In the genomic region with DNA sequence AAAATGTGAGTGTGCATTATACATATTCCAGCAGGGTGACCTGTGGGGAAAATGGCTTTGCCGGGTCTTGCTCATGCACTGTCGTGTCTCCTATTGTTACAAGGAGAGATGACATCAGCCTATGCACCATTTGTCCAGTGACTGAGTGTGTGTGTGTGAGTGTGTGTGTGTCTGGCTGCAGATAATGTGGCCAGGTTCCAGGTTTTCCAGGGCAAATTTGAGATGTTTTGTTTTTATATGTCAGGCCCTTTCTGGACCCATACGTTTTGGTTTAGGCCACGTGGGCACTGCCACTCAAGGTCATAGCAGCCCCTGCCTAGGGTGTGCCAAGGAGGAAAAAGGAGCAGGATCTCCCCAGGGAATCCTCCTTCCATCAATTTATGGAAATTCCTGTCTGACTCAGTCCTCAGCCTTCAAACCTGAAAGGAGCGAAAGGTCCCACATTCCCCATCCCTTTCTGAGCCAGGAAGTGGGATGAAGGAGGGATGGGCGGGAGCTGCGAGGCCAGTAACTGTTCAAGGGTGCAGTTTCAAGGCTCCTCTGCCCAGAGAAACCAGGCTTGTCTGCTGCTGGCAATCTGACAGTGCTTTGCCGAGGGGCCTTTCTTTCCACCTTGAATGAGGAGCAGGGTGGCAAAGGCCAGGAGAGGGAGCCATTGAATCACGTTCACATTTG, we compare ENCODE assay signal across 10 cellular contexts.
DNase-seq lines count a peak whose midpoint lies in the region; ATAC-seq and TF ChIP-seq lines count a peak whose summit lies in the region.
"Had no signal": no experiment of that assay in that cellular context is flagged by ENCODE, and none has a peak within 500 bp of the region (broad histone marks: within the 10 kb centered on the region; RNA-seq: fewer than 3 reads in every experiment).

No MANE protein-coding gene starts in this region.

- H3K9me3 ChIP-seq in adrenal gland (replicated peaks in 1 of 3) (no peaks in the 10 kb centered on the region), tibial artery (no peaks in the 10 kb centered on the region)
- H3K9me3 ChIP-seq: gastrocnemius medialis, tibial nerve had no signal

- TF ChIP-seq CTCF in AG09309 (IDR thresholded peaks at IDR 0.05; ENCODE audit: control insufficient read depth, insufficient read depth, low read depth, low read length, missing control alignments): peak; percentile 50
- peak; percentile 40 for TF ChIP-seq CTCF in GM13977 (IDR thresholded peaks at IDR 0.05; ENCODE audit: extremely low read depth, insufficient read depth, missing control alignments)
- peak in 5 of 6 experiments; percentile 48 to 81 (median 65) for TF ChIP-seq CTCF in adrenal gland (IDR thresholded peaks at IDR 0.05)
- TF ChIP-seq CTCF in tibial artery (IDR thresholded peaks at IDR 0.05): peak; percentile 28 to 38

- TF ChIP-seq POLR2A in adrenal gland (IDR thresholded peaks at IDR 0.05): peak in 1 of 2 donors; percentile 22

- DNase-seq in AG09309 (ENCODE audit: low read depth) (no peak), GM13977 (ENCODE audit: low spot score) (peak; percentile 49), NCI-H2171 (lab: John Stamatoyannopoulos, UW) (peak; percentile 58), adrenal gland (peak; percentile 83 to 93 (median 90)), inferior parietal cortex (ENCODE audit: extremely low spot score) (peak; percentile 28), tibial artery (peak in 1 of 2 donors; percentile 65)
- DNase-seq: gastrocnemius medialis had no signal

- H3K36me3 ChIP-seq in adrenal gland (replicated peaks in 1 of 2): no peaks in the 10 kb centered on the region
- H3K36me3 ChIP-seq in tibial artery: no peaks in the 10 kb centered on the region
- H3K36me3 ChIP-seq: gastrocnemius medialis, tibial nerve had no signal

- WGBS in adrenal gland, 4 donors: 10 to 20% (median 16%) methylated on average over 7 to 9 of the region's 9 CpGs

- intact Hi-C loops in adrenal gland (cut with DNase I): loop anchor here (5.0 kb wide), 3 partner anchors 246 to 424 kb away; no protein-coding TSS in a partner anchor
- intact Hi-C loops in tibial artery (cut with DNase I; ENCODE audit: low total_unique reads): loop anchor here (5.0 kb wide), 1 partner anchor 106 kb away; no protein-coding TSS in a partner anchor

- ATAC-seq in HG03280 (IDR thresholded peaks at IDR 0.05; ENCODE audit: unreplicated experiment) (no peak), HG02642 (IDR thresholded peaks at IDR 0.05; ENCODE audit: poor library complexity, unreplicated experiment) (no peak)

- H3K27me3 ChIP-seq in adrenal gland (no peaks in the 10 kb centered on the region), tibial artery (peaks cover 0 to 32% of the 10 kb centered on the region in 2 donors)
- H3K27me3 ChIP-seq: gastrocnemius medialis had no signal

- in situ Hi-C loops in GM13977 (cut with MboI; ENCODE audit: low pct_unique_long_range_greater_than_20kb, low sequenced_read_pairs, unreplicated experiment): loop anchor here (10.0 kb wide), 1 partner anchor 249 kb away; no protein-coding TSS in a partner anchor

- no peak overlapping the region for H3K4me3 ChIP-seq in AG09309 (ENCODE audit: control insufficient read depth, low read depth, low read length)
- no peak overlapping the region for H3K4me3 ChIP-seq in adrenal gland
- H3K4me3 ChIP-seq in tibial artery: no peak overlapping the region
- H3K4me3 ChIP-seq: gastrocnemius medialis, tibial nerve had no signal

- H3K27ac ChIP-seq in adrenal gland (peak overlapping the region; percentile 21 to 75 (median 57)), tibial artery (no peak overlapping the region)
- H3K27ac ChIP-seq: gastrocnemius medialis, tibial nerve had no signal

- peaks cover 29 to 38% of the 10 kb centered on the region in 2 donors for H3K4me1 ChIP-seq in adrenal gland (replicated peaks in 1 of 2)
- H3K4me1 ChIP-seq in tibial artery: peaks cover 0 to 36% (median 28%) of the 10 kb centered on the region in 4 donors

Comparison
In these comparisons a context has a peak if more than half of its experiments do, and no peak if none do; other contexts are left out.
1. H3K27ac ChIP-seq: peak in adrenal gland (5 of 5); none in tibial artery (0 of 2).
2. Peak in every context shown above with its lines, with median percentiles within 50 percentile points of each other: CTCF ChIP-seq.